1 cellular context compared by ENCODE assay signal in the genomic region with DNA sequence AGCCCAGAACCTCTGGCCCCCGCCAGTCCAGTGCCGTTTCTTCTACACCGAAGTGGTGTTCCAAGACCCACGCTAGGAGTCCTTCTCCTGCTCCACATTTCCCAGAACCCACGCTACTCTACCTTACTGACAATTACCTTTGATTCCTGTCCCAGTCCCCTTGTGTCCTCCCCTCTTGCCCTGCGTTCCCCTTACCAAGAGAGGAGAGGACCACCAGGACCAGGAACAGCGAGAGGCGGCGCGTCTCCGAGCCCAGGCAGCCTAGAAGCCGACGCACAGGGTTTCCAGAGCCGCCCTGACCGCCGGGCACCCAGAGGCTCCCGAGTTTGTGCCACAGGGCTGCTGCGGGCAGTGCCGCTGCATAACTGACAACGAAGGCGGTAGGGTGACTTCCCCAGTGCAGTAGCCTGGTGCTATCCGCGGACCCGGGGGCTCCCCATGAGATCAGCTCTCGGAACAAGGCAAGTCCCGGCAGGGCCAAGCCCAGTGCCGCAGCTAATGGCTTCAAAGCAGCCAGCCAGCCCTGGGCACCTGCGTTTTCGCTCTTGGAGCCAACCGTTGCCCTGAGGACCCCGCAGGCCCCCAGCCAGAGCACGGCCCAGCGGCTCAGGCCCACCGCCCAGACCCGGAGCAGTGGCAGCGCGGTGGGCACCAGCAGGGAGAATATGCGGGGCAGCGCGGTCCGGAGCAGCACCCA.
TF ChIP-seq lines count a peak whose summit lies in the region.

No MANE protein-coding gene starts in this region.

TF ChIP-seq in A549, 52 proteins besides CTCF, POLR2A, EP300 and RAD21 (continued from another document):
- TF ChIP-seq, protein P1, sequence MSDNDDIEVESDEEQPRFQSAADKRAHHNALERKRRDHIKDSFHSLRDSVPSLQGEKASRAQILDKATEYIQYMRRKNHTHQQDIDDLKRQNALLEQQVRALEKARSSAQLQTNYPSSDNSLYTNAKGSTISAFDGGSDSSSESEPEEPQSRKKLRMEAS (IDR thresholded peaks at IDR 0.05), result no peak; the same call in 1 of the 2 replicates
- TF ChIP-seq RARB (CRISPR knock-in tag; IDR thresholded peaks at IDR 0.05) (no peak), RFX5 (IDR thresholded peaks at IDR 0.05) (no peak), ZSCAN20 (CRISPR knock-in tag; IDR thresholded peaks at IDR 0.05) (no peak)
